Comparison of ENCODE assay signal across 8 cellular contexts in genomic region chr11:65121865-65122696, GRCh38. TPM values are rescaled to one million over a fixed set of nuclear protein-coding genes. Genes with fewer than 3 reads are reported as not detected.
DNase-seq lines count a peak whose midpoint lies in the region; ATAC-seq and TF ChIP-seq lines count a peak whose summit lies in the region.

Gene FAU (minus strand): TSS chr11:65122134. CDS start chr11:65121813, 321 bp downstream.
Gene MRPL49 (plus strand): TSS chr11:65122321. CDS start chr11:65122347, 26 bp downstream.

- peak within 1 kb of the TSS; percentile 79 to 95 for H3K4me3 ChIP-seq in uterus

- ATAC-seq in HG02885 (IDR thresholded peaks at IDR 0.05; ENCODE audit: poor library complexity, unreplicated experiment) (peak; percentile 71), left ventricle myocardium superior (peak; percentile 88)

- no peaks in the 10 kb centered on the region for H3K27me3 ChIP-seq in uterus

- no peaks in the 10 kb centered on the region for H3K36me3 ChIP-seq in uterus

- H3K27ac ChIP-seq in angular gyrus (ENCODE audit: low read depth, low read length) = peak within 1 kb of the TSS; percentile 88
- H3K27ac ChIP-seq in uterus = peak within 1 kb of the TSS; percentile 85 to 92

- DNase-seq in NCI-H187 (lab: John Stamatoyannopoulos, UW) (peak; percentile 88 to 97), T-helper 2 cell (peak; percentile 95 to 99 (median 99)), left ventricle myocardium superior (peak; percentile 98), pulmonary artery endothelial cell (ENCODE audit: low read depth, low spot score) (peak; percentile 93), uterus (peak; percentile 97 to 98)

- H3K9me3 ChIP-seq in uterus = no peaks in the 10 kb centered on the region

- intact Hi-C loops in left ventricle myocardium superior (cut with micrococcal nuclease) = no loop called here
- intact Hi-C loops in uterus (cut with DNase I; ENCODE audit: low total_unique reads) = no loop called here

- peak in 2 of 4 experiments; percentile 14 to 32 for TF ChIP-seq CTCF in uterus (IDR thresholded peaks at IDR 0.05)

- TF ChIP-seq POLR2A in GM15510 (IDR thresholded peaks at IDR 0.05; ENCODE audit: borderline replicate concordance, extremely low read depth, insufficient read length) (peak; percentile 94), uterus (IDR thresholded peaks at IDR 0.05) (peak; percentile 92 to 97)

- H3K4me1 ChIP-seq in uterus = peaks cover 8 to 9% of the 10 kb centered on the region in 2 donors

RNA-seq across cellular contexts. Expression of gene FAU, which starts in this region (rescaled TPM):
- total RNA-seq in left ventricle myocardium superior = 724 TPM
- total RNA-seq in pulmonary artery endothelial cell = 222 and 473 TPM in 2 replicates
- 1,000 to 10,000 TPM in 3 of 4 donors, 100 to 1,000 TPM in 1; 161 to 5,220 (median 1,903) TPM for total RNA-seq in uterus

RNA-seq across cellular contexts. Expression of gene MRPL49, which starts in this region (rescaled TPM):
- total RNA-seq in left ventricle myocardium superior (33.7 TPM), pulmonary artery endothelial cell (52.2 and 58.2 TPM in 2 replicates), uterus (10 to 100 TPM; 27.6 to 69.2 (median 57.8) TPM)

Comparison
In these comparisons a context has a peak if more than half of its experiments do, and no peak if none do; other contexts are left out.
1. Peak in every context shown above with its lines: DNase-seq, ATAC-seq, H3K4me3 ChIP-seq and H3K27ac ChIP-seq.